17 cellular contexts compared by ENCODE assay signal in the genomic region with DNA sequence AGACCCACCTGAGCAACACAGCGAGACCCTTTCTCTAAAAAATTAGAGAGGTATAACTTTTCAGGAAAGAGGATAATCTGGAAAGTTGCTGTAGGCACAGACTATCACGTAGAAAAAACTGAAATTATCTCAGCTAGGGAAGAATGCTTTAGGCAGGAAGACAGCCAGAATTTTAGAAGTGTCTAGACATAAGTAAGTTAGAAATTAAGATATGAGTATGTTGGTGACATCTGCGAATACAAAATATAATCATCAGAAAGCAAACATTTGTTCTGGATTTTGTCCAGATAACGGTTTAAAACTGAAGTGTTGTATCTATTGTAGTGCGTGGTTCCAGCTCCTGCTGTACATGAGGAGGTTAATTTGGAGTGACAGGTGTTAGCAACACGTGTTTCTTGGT.
DNase-seq lines count a peak whose midpoint lies in the region; ATAC-seq and TF ChIP-seq lines count a peak whose summit lies in the region.
"Had no signal": no experiment of that assay in that cellular context is flagged by ENCODE, and none has a peak within 500 bp of the region (broad histone marks: within the 10 kb centered on the region; RNA-seq: fewer than 3 reads in every experiment).

No MANE protein-coding gene starts in this region.

- no peaks in the 10 kb centered on the region for H3K27me3 Mint-ChIP-seq in nephron (ENCODE audit: low read depth)
- H3K27me3 Mint-ChIP-seq in stimulated activated naive B cell treated with anti-CD40 and anti-IgM and Interleukin-4, amounts not matched to agents 10 μg/mL and 1 μg/mL and 100 μg/mL, for 72 hours = no peaks in the 10 kb centered on the region
- H3K27me3 Mint-ChIP-seq: B cell had no signal

- H3K9me3 Mint-ChIP-seq in nephron = no peaks in the 10 kb centered on the region
- no peaks in the 10 kb centered on the region for H3K9me3 Mint-ChIP-seq in stimulated activated naive B cell treated with anti-CD40 and anti-IgM and Interleukin-4, amounts not matched to agents 10 μg/mL and 1 μg/mL and 100 μg/mL, for 72 hours

- no peak for TF ChIP-seq CTCF in astrocyte of the spinal cord (IDR thresholded peaks at IDR 0.05; ENCODE audit: low read depth, low read length)
- no peak for TF ChIP-seq CTCF in nephron (IDR thresholded peaks at IDR 0.05; ENCODE audit: unreplicated experiment in 3 of 3)

- peak overlapping the region in 2 of 3 experiments; percentile 17 to 85 for H3K27ac Mint-ChIP-seq in nephron
- no peak overlapping the region for H3K27ac Mint-ChIP-seq in stimulated activated naive B cell treated with anti-CD40 and anti-IgM and Interleukin-4, amounts not matched to agents 10 μg/mL and 1 μg/mL and 100 μg/mL, for 72 hours
- H3K27ac Mint-ChIP-seq: B cell had no signal

- in situ Hi-C loops in astrocyte of the spinal cord (cut with HindIII; ENCODE audit: low sequenced_read_pairs) = no loop called here

- H3K36me3 Mint-ChIP-seq in nephron (ENCODE audit: low read depth) = peaks cover 1% of the 10 kb centered on the region
- H3K36me3 Mint-ChIP-seq in stimulated activated naive B cell treated with anti-CD40 and anti-IgM and Interleukin-4, amounts not matched to agents 10 μg/mL and 1 μg/mL and 100 μg/mL, for 72 hours = peaks cover 2 to 11% of the 10 kb centered on the region in 2 donors

- DNase-seq in COR-L47 (lab: John Stamatoyannopoulos, UW) (peak; percentile 20), NCI-H1105 (lab: John Stamatoyannopoulos, UW) (peak; percentile 9), astrocyte of the spinal cord (ENCODE audit: low read depth, low spot score) (peak; percentile 28)
- no peak for DNase-seq in stimulated activated naive B cell treated with anti-CD40 and anti-IgM and Interleukin-4, amounts not matched to agents 10 μg/mL and 1 μg/mL and 100 μg/mL, for 72 hours
- no peak for DNase-seq in activated CD4-positive, alpha-beta T cell treated with anti-CD3 and anti-CD28 coated beads for 1 hour
- DNase-seq: DMS79, KBM-7, MM.1S, NCI-H1048, NCI-H2171, RPMI8226, SIG-M5 had no signal

- H3K4me1 Mint-ChIP-seq in nephron = peaks cover 61% of the 10 kb centered on the region
- peaks cover 6 to 10% of the 10 kb centered on the region in 2 donors for H3K4me1 Mint-ChIP-seq in stimulated activated naive B cell treated with anti-CD40 and anti-IgM and Interleukin-4, amounts not matched to agents 10 μg/mL and 1 μg/mL and 100 μg/mL, for 72 hours

- H3K4me3 ChIP-seq in astrocyte of the spinal cord (ENCODE audit: low read depth, low read length) = no peak overlapping the region

- no peak for ATAC-seq in stimulated activated naive B cell treated with anti-CD40 and anti-IgM and Interleukin-4, amounts not matched to agents 10 μg/mL and 1 μg/mL and 100 μg/mL, for 72 hours (replicated peaks)
- ATAC-seq in HG03469 (IDR thresholded peaks at IDR 0.05; ENCODE audit: unreplicated experiment) = no peak
- ATAC-seq: HepG2, SK-N-SH treated with all-trans-retinoic acid at 6 μM for 48 hours had no signal

- no peak overlapping the region for H3K4me3 Mint-ChIP-seq in nephron
- H3K4me3 Mint-ChIP-seq in stimulated activated naive B cell treated with anti-CD40 and anti-IgM and Interleukin-4, amounts not matched to agents 10 μg/mL and 1 μg/mL and 100 μg/mL, for 72 hours = no peak overlapping the region
- H3K4me3 Mint-ChIP-seq: B cell had no signal

Comparison
In these comparisons a context has a peak if more than half of its experiments do, and no peak if none do; other contexts are left out.
1. DNase-seq: peak in COR-L47 (single experiment), NCI-H1105 (single experiment) and astrocyte of the spinal cord (single experiment); none in stimulated activated naive B cell treated with anti-CD40 and anti-IgM and Interleukin-4, amounts not matched to agents 10 μg/mL and 1 μg/mL and 100 μg/mL, for 72 hours (single experiment) and activated CD4-positive, alpha-beta T cell treated with anti-CD3 and anti-CD28 coated beads for 1 hour (single experiment).